In the genomic region with DNA sequence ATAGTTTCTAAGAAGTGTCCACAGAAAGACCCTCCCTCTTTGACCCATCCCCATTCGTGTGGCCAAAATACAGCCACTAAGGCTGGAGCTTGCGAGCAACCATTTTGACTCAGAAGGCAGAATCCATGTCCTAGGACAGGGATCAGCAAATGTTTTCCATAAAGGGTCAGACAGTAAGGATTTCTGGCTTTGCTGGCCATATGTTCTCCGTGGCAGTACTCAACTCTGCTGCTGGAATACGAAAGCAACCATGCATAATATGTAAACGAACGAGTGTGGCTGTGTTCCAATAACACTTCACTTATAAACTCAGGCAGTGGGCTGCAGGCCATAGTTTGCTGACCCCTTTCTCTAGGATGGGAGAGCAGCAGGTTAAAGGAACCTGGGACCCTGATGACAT, we compare ENCODE assay signal across 16 cellular contexts.
A peak's percentile ranks its signal among the peaks of the same experiment; 100 is the strongest.
DNase-seq lines count a peak whose midpoint lies in the region; ATAC-seq and FAIRE-seq lines count a peak whose summit lies in the region.
"Had no signal": no experiment of that assay in that cellular context is flagged by ENCODE, and none has a peak within 500 bp of the region (broad histone marks: within the 10 kb centered on the region; RNA-seq: fewer than 3 reads in every experiment).

No MANE protein-coding gene starts in this region.

- FAIRE-seq in islet of Langerhans (lab: Jason Lieb, UNC), result peak; percentile 21
- FAIRE-seq: G401.6, GM12891 had no signal

- no peak for ATAC-seq in HG02885 (IDR thresholded peaks at IDR 0.05; ENCODE audit: poor library complexity, unreplicated experiment)

- DNase-seq in NCI-H2171 treated with DMSO at 0.1 percent for 48 hours (lab: John Stamatoyannopoulos, UW) (peak; percentile 46), NCI-H2171 (lab: John Stamatoyannopoulos, UW) (no peak), NCI-H524 treated with DMSO at 0.1 percent for 48 hours (lab: John Stamatoyannopoulos, UW) (peak; percentile 70), retina (no peak), NCI-H1930 (lab: John Stamatoyannopoulos, UW) (no peak), COLO668 (lab: John Stamatoyannopoulos, UW; ENCODE audit: unreplicated experiment) (no peak)
- DNase-seq: 8988T, C1 segment of cervical spinal cord, NCI-H1105 treated with DMSO at 0.1 percent for 48 hours, NCI-H2029, Peyer's patch, Right ventricle myocardium superior had no signal

Comparison
In these comparisons a context has a peak if more than half of its experiments do, and no peak if none do; other contexts are left out.
1. DNase-seq: peak in NCI-H2171 treated with DMSO at 0.1 percent for 48 hours (single experiment) and NCI-H524 treated with DMSO at 0.1 percent for 48 hours (single experiment); none in NCI-H2171 (single experiment), retina (single experiment), NCI-H1930 (0 of 2) and COLO668 (single experiment).